ENCODE assay signal across 10 cellular contexts in the genomic region with DNA sequence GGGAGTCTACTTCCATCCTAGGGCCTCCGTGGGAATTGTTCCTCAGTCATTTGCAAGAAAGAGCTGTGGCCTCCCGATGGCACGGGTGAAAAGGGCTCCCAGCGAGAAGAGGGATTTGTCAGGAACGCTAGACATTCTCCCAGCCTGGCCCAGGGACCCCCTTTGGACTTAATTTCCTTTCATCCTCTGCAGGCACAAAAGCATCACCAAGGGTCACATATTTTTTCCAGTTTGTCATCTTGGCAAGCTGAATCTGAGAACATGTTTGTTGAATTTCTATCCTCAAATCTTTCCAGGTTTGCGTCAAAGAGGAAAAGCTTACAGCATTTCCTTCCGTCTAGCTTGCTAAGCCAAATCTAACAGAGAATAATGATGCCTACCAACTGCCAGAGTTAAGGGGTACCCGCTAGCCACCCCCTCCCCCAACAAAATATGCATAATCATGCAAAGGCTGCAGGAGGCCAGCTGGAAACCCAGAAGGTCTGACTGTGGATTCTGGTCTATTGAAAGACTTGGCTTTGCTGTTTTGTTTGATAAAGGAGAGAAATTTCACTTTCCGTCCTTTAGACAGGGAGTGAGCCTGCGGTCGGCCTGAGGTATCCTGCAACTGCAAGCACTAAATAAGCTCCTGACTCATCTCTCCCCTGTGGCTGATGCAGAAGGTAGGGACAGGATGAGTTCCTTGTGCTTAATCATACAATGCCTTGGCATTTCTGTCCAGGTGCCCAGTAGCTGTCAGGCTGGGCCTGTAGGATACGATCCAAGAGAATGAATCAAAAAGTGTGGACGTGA. TPM values are rescaled to one million over a fixed set of nuclear protein-coding genes. Genes with fewer than 3 reads are reported as not detected.
DNase-seq lines count a peak whose midpoint lies in the region; ATAC-seq, FAIRE-seq and TF ChIP-seq lines count a peak whose summit lies in the region.
"Had no signal": no experiment of that assay in that cellular context is flagged by ENCODE, and none has a peak within 500 bp of the region (broad histone marks: within the 10 kb centered on the region; RNA-seq: fewer than 3 reads in every experiment).

No MANE protein-coding gene starts in this region.

- DNase-seq in LHCN-M2 (ENCODE audit: low read depth) (peak; percentile 40), chondrocyte (ENCODE audit: low spot score) (peak; percentile 35), left lung (no peak), suprapubic skin (ENCODE audit: low spot score in 2 of 2) (peak; percentile 61 to 76), HTR-8/SVneo (ENCODE audit: insufficient read length, low spot score) (no peak), NCI-H510A treated with DMSO at 0.1 percent for 48 hours (lab: John Stamatoyannopoulos, UW) (no peak), GM19239 (ENCODE audit: insufficient read length, low spot score) (no peak), medulla oblongata (ENCODE audit: extremely low spot score) (no peak)
- DNase-seq: activated gamma-delta T cell treated with Interleukin-2 at 50 U/mL for 16 hours had no signal

- intact Hi-C loops in left lung (cut with DNase I), result loop anchor here in 1 of 2 donors (10.0 kb wide), 1 partner anchor 173 kb away; the partner anchor contains the start of gene SLC22A23

- no peaks in the 10 kb centered on the region for H3K9me3 Mint-ChIP-seq in chondrocyte (ENCODE audit: low read depth)

- peak overlapping the region; percentile 8 for H3K4me3 Mint-ChIP-seq in chondrocyte (ENCODE audit: unreplicated experiment)

- peaks cover 0 to 7% of the 10 kb centered on the region in 2 donors for H3K36me3 ChIP-seq in left lung
- peaks cover 25% of the 10 kb centered on the region for H3K36me3 ChIP-seq in suprapubic skin

- TF ChIP-seq CTCF in chondrocyte (IDR thresholded peaks at IDR 0.05) (no peak), left lung (IDR thresholded peaks at IDR 0.05) (no peak), suprapubic skin (IDR thresholded peaks at IDR 0.05) (no peak)

- TF ChIP-seq POLR2A in suprapubic skin (IDR thresholded peaks at IDR 0.05), result no peak

- H3K4me1 ChIP-seq in left lung (peaks cover 3 to 21% of the 10 kb centered on the region in 2 donors), suprapubic skin (peaks cover 5% of the 10 kb centered on the region)

- H3K27ac ChIP-seq in left lung (peak overlapping the region; percentile 26 to 58), suprapubic skin (no peak overlapping the region)

- H3K27ac Mint-ChIP-seq in chondrocyte (ENCODE audit: unreplicated experiment), result peak overlapping the region; percentile 97

- peaks cover 41% of the 10 kb centered on the region for H3K4me1 Mint-ChIP-seq in chondrocyte (ENCODE audit: low read depth)

- H3K27me3 Mint-ChIP-seq in chondrocyte (ENCODE audit: low read depth), result no peaks in the 10 kb centered on the region

- H3K36me3 Mint-ChIP-seq in chondrocyte (ENCODE audit: low read depth), result peaks cover 12% of the 10 kb centered on the region

- H3K9me3 ChIP-seq in left lung, result no peaks in the 10 kb centered on the region
- no peaks in the 10 kb centered on the region for H3K9me3 ChIP-seq in suprapubic skin

- H3K4me3 ChIP-seq in left lung, result no peak overlapping the region
- no peak overlapping the region for H3K4me3 ChIP-seq in suprapubic skin

- TF ChIP-seq EP300 in suprapubic skin (IDR thresholded peaks at IDR 0.05), result no peak

- WGBS in suprapubic skin, result 48% methylated on average over 13 of the region's 13 CpGs

- ATAC-seq in left lung, result peak; percentile 19
- ATAC-seq: left colon had no signal

- FAIRE-seq in HTR-8/SVneo (lab: Jason Lieb, UNC), result no peak
- FAIRE-seq in GM19239 (lab: Jason Lieb, UNC), result no peak

- H3K27me3 ChIP-seq in left lung (no peaks in the 10 kb centered on the region), suprapubic skin (no peaks in the 10 kb centered on the region)

RNA-seq across cellular contexts. Expression of gene PSMG4, which starts 23.1 kb away (rescaled TPM):
- total RNA-seq in LHCN-M2 (2014; rRNA removed), result 29.9 and 30.6 TPM in 2 replicates
- polyA plus RNA-seq in LHCN-M2 (2012), result 25.7 TPM
- total RNA-seq in chondrocyte, result 16.2 to 24.7 TPM (median 17.2 TPM) in 3 replicates
- total RNA-seq in left lung, result 10 to 100 TPM; 16.9 to 22.3 TPM
- 10 to 100 TPM; 11.4 to 32.6 (median 21.1) TPM for total RNA-seq in suprapubic skin

RNA-seq across cellular contexts. Expression of gene TUBB2B, which starts 54.4 kb away (rescaled TPM):
- total RNA-seq in LHCN-M2 (2014; rRNA removed), result 23.3 and 31.3 TPM in 2 replicates
- 58.5 TPM for polyA plus RNA-seq in LHCN-M2 (2012)
- total RNA-seq in chondrocyte, result 109 to 119 TPM (median 117 TPM) in 3 replicates
- total RNA-seq in left lung, result 1 to 10 TPM; 2.2 to 4.1 TPM
- total RNA-seq in suprapubic skin, result 10 to 100 TPM in 3 of 4 donors, 1 to 10 TPM in 1; 9.2 to 19.3 (median 13.2) TPM

Comparison
In these comparisons a context has a peak if more than half of its experiments do, and no peak if none do; other contexts are left out.
1. DNase-seq: peak in LHCN-M2 (single experiment), chondrocyte (single experiment) and suprapubic skin (2 of 2); none in left lung (0 of 2), HTR-8/SVneo (single experiment), NCI-H510A treated with DMSO at 0.1 percent for 48 hours (single experiment), GM19239 (single experiment) and medulla oblongata (single experiment).